Comparison of ENCODE assay signal across 1 cellular context in the genomic region with DNA sequence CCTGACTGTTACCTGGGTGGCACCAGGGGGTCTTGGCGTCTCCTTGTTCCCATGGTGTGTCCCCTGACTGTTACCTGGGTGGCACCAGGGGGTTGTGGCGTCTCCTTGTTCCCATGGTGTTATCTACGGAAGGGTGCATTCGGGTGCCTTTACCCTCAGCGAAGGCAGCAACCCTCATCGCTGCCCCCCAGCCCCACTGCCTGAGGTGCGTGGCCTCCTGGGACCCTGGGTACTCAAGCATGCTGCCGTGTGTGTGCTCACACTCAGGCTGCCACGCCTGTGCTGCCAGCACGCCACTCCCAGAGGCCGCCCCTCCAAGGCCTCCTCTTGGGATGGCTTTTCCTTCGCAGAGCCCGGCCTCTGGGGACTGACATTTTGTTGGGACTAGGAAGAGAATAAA.
TF ChIP-seq lines count a peak whose summit lies in the region.

No MANE protein-coding gene starts in this region.

TF ChIP-seq in H1, 55 proteins besides CTCF, POLR2A, EP300 and RAD21:
- TF ChIP-seq JUN (IDR thresholded peaks at IDR 0.05; ENCODE audit: low read depth, low read length) (no peak), GTF2F1 (IDR thresholded peaks at IDR 0.05; ENCODE audit: borderline replicate concordance, low read depth, low read length) (no peak), SP4 (IDR thresholded peaks at IDR 0.05; ENCODE audit: low read length) (no peak), CTBP2 (IDR thresholded peaks at IDR 0.05; ENCODE audit: borderline replicate concordance, insufficient read depth, insufficient read length, low read length) (no peak), JUND (IDR thresholded peaks at IDR 0.05; ENCODE audit: low read length) (no peak), CREB1 (IDR thresholded peaks at IDR 0.05) (no peak), HDAC6 (IDR thresholded peaks at IDR 0.05; ENCODE audit: low read depth, low read length) (no peak), POU5F1 (IDR thresholded peaks at IDR 0.05; ENCODE audit: low read depth, low read length) (no peak), BACH1 (IDR thresholded peaks at IDR 0.05; ENCODE audit: low read length) (no peak), FOSL1 (IDR thresholded peaks at IDR 0.05; ENCODE audit: insufficient read depth, low read depth, low read length) (no peak), RNF2 (IDR thresholded peaks at IDR 0.05; ENCODE audit: borderline replicate concordance, low read depth, low read length, missing control alignments, poor library complexity, severe bottlenecking) (no peak)
